In genomic region chr3:169527539-169527938, GRCh38 we compare ENCODE assay signal across 24 cellular contexts.
"Had no signal": no experiment of that assay in that cellular context is flagged by ENCODE, and none has a peak within 500 bp of the region (broad histone marks: within the 10 kb centered on the region; RNA-seq: fewer than 3 reads in every experiment).

No MANE protein-coding gene starts in this region.

- H3K27ac ChIP-seq: KMS-11 had no signal

- H3K4me3 Mint-ChIP-seq: activated B cell treated with CpG ODN at 0.5 μM for 24 hours; activated CD4-positive, alpha-beta T cell treated with anti-CD3 and anti-CD28 coated beads, Interleukin-2, amount 10 ng/mL, durations not matched to agents 24 days and 14 days; activated CD8-positive, alpha-beta memory T cell treated with anti-CD3 and anti-CD28 coated beads, Interleukin-2, amount 10 ng/mL, durations not matched to agents 7 days and 5 days; activated naive CD8-positive, alpha-beta T cell treated with anti-CD3 and anti-CD28 coated beads, Interleukin-2, amount 50 U/mL, for 24 hours; activated T-cell treated with anti-CD3 and anti-CD28 coated beads, Interleukin-2, amount 50 U/mL, for 4 hours; T-helper 17 cell had no signal

- H3K27ac Mint-ChIP-seq: activated B cell treated with CpG ODN at 0.5 μM for 24 hours; activated CD4-positive, alpha-beta T cell treated with anti-CD3 and anti-CD28 coated beads, Interleukin-2, amount 10 ng/mL, durations not matched to agents 24 days and 14 days; activated CD8-positive, alpha-beta memory T cell treated with anti-CD3 and anti-CD28 coated beads, Interleukin-2, amount 10 ng/mL, durations not matched to agents 7 days and 5 days; activated naive CD4-positive, alpha-beta T cell treated with anti-CD3 and anti-CD28 coated beads, Interleukin-2, amount 50 U/mL, for 72 hours; activated naive CD8-positive, alpha-beta T cell treated with anti-CD3 and anti-CD28 coated beads, Interleukin-2, amount 50 U/mL, for 24 hours; T-helper 17 cell had no signal

- H3K4me2 ChIP-seq: KMS-11 had no signal

- H3K9ac ChIP-seq: KMS-11 had no signal

- H3K9me3 Mint-ChIP-seq: activated B cell treated with CpG ODN at 0.5 μM for 24 hours; activated CD4-positive, alpha-beta T cell treated with anti-CD3 and anti-CD28 coated beads, Interleukin-2, amount 10 ng/mL, durations not matched to agents 24 days and 14 days; activated naive CD4-positive, alpha-beta T cell treated with anti-CD3 and anti-CD28 coated beads, Interleukin-2, amount 50 U/mL, for 72 hours; activated naive CD8-positive, alpha-beta T cell treated with anti-CD3 and anti-CD28 coated beads, Interleukin-2, amount 50 U/mL, for 24 hours; activated T-cell treated with anti-CD3 and anti-CD28 coated beads, Interleukin-2, amount 50 U/mL, for 4 hours had no signal

- DNase-seq: activated B cell treated with CpG ODN at 0.5 μM for 24 hours; activated CD4-positive, alpha-beta T cell treated with anti-CD3 and anti-CD28 coated beads for 1 hour; activated CD4-positive, alpha-beta T cell treated with anti-CD3 and anti-CD28 coated beads, Interleukin-2, amount 10 ng/mL, durations not matched to agents 24 days and 14 days; activated CD4-positive, alpha-beta T cell treated with anti-CD3 and anti-CD28 coated beads, Interleukin-2, amount 50 U/mL, for 48 hours; activated CD8-positive, alpha-beta memory T cell treated with anti-CD3 and anti-CD28 coated beads, Interleukin-2, amount 10 ng/mL, durations not matched to agents 7 days and 5 days; activated effector memory CD4-positive, alpha-beta T cell treated with anti-CD3 and anti-CD28 coated beads, Interleukin-2, amount 50 U/mL, for 16 hours; activated naive CD4-positive, alpha-beta T cell treated with Interleukin-2 at 50 U/mL for 16 hours; activated naive CD8-positive, alpha-beta T cell treated with anti-CD3 and anti-CD28 coated beads, Interleukin-2, amount 50 U/mL, for 24 hours; activated T-cell treated with anti-CD3 and anti-CD28 coated beads, Interleukin-2, amount 50 U/mL, for 4 hours; amniotic stem cell; NCI-H1092; NCI-H1417; NCI-H2029; NCI-H2107; NCI-H2171 treated with DMSO at 0.1 percent for 48 hours; NCI-H345; NCI-H510A; NCI-H526 treated with DMSO at 0.1 percent for 48 hours; NCI-H82; SIG-M5; T-helper 17 cell; T-helper 9 cell had no signal

- H3K27me3 Mint-ChIP-seq: activated B cell treated with CpG ODN at 0.5 μM for 24 hours; activated naive CD8-positive, alpha-beta T cell treated with anti-CD3 and anti-CD28 coated beads, Interleukin-2, amount 50 U/mL, for 24 hours had no signal

- H3K36me3 Mint-ChIP-seq: activated CD8-positive, alpha-beta memory T cell treated with anti-CD3 and anti-CD28 coated beads, Interleukin-2, amount 10 ng/mL, durations not matched to agents 7 days and 5 days; activated naive CD4-positive, alpha-beta T cell treated with anti-CD3 and anti-CD28 coated beads, Interleukin-2, amount 50 U/mL, for 72 hours had no signal

- ATAC-seq: activated CD8-positive, alpha-beta memory T cell treated with anti-CD3 and anti-CD28 coated beads, Interleukin-2, amount 10 ng/mL, durations not matched to agents 7 days and 5 days; activated naive CD4-positive, alpha-beta T cell treated with anti-CD3 and anti-CD28 coated beads, Interleukin-2, amount 50 U/mL, for 72 hours; activated naive CD8-positive, alpha-beta T cell treated with anti-CD3 and anti-CD28 coated beads, Interleukin-2, amount 50 U/mL, for 24 hours; activated T-cell treated with anti-CD3 and anti-CD28 coated beads, Interleukin-2, amount 50 U/mL, for 4 hours; T-helper 17 cell had no signal

- H3K4me1 Mint-ChIP-seq: activated B cell treated with CpG ODN at 0.5 μM for 24 hours; activated CD4-positive, alpha-beta T cell treated with anti-CD3 and anti-CD28 coated beads, Interleukin-2, amount 10 ng/mL, durations not matched to agents 24 days and 14 days; activated CD8-positive, alpha-beta memory T cell treated with anti-CD3 and anti-CD28 coated beads, Interleukin-2, amount 10 ng/mL, durations not matched to agents 7 days and 5 days; activated naive CD8-positive, alpha-beta T cell treated with anti-CD3 and anti-CD28 coated beads, Interleukin-2, amount 50 U/mL, for 24 hours; T-helper 17 cell had no signal
